In genomic region chr4:108946237-108946636, GRCh38 we compare ENCODE assay signal across 8 cellular contexts.
"Had no signal": no experiment of that assay in that cellular context is flagged by ENCODE, and none has a peak within 500 bp of the region (broad histone marks: within the 10 kb centered on the region; RNA-seq: fewer than 3 reads in every experiment).

No MANE protein-coding gene starts in this region.

- FAIRE-seq: G401.6, GM12878, GM12891, GM12892, GM18507, GM19239 had no signal

- DNase-seq: GDM1, GF-D8 had no signal

- ATAC-seq: GM12878 had no signal

- H3K4me3 ChIP-seq: GM12878 had no signal
